8 cellular contexts compared by ENCODE assay signal in genomic region chr1:145956776-145957442, GRCh38. TPM values are rescaled to one million over a fixed set of nuclear protein-coding genes. Genes with fewer than 3 reads are reported as not detected.
DNase-seq lines count a peak whose midpoint lies in the region; ATAC-seq and TF ChIP-seq lines count a peak whose summit lies in the region.

No MANE protein-coding gene starts in this region.

- no peaks in the 10 kb centered on the region for H3K27me3 ChIP-seq in SJSA1 (replicated peaks)
- no peaks in the 10 kb centered on the region for H3K27me3 ChIP-seq in esophagus (ENCODE audit: control insufficient read depth in 1 of 2, insufficient read depth in 2 of 2, low read length in 2 of 2)

- H3K36me3 ChIP-seq in SJSA1: peaks cover 20% of the 10 kb centered on the region
- H3K36me3 ChIP-seq in esophagus (ENCODE audit: control insufficient read depth in 2 of 2, insufficient read depth in 2 of 2, low read length in 1 of 2): no peaks in the 10 kb centered on the region

- H3K4me1 ChIP-seq in SJSA1 (replicated peaks) (peaks cover 41% of the 10 kb centered on the region), esophagus (ENCODE audit: control insufficient read depth in 2 of 2, insufficient read depth in 2 of 2, low read length in 1 of 2) (peaks cover 7 to 14% of the 10 kb centered on the region in 2 donors)

- 6 to 9% methylated on average over 3 of the region's 3 CpGs for WGBS in esophagus, 2 donors

- peaks cover 5% of the 10 kb centered on the region for H3K36me3 Mint-ChIP-seq in nephron progenitor cell (ENCODE audit: low read depth)

- no peak for ATAC-seq in GM18870 (IDR thresholded peaks at IDR 0.05; ENCODE audit: unreplicated experiment)

- H3K4me3 Mint-ChIP-seq in nephron progenitor cell: peak overlapping the region; percentile 91

- peak overlapping the region; percentile 41 for H3K27ac ChIP-seq in SJSA1
- peak overlapping the region; percentile 75 to 97 for H3K27ac ChIP-seq in esophagus (ENCODE audit: low read depth in 2 of 2, low read length in 1 of 2)

- H3K9me3 ChIP-seq in SJSA1 (replicated peaks): no peaks in the 10 kb centered on the region
- H3K9me3 ChIP-seq in esophagus (ENCODE audit: control insufficient read depth in 2 of 2, insufficient read depth in 1 of 2, low read depth in 1 of 2, low read length in 1 of 2): no peaks in the 10 kb centered on the region

- DNase-seq in GM12864 (ENCODE audit: low read depth) (no peak), SJSA1 (ENCODE audit: low read depth in 1 of 2, low spot score in 2 of 2) (peak in 1 of 2 experiments; percentile 26), nephron progenitor cell (no peak), ureter (ENCODE audit: low spot score) (no peak), NCI-H1930 (lab: John Stamatoyannopoulos, UW) (no peak), DMS153 treated with DMSO at 0.1 percent for 48 hours (lab: John Stamatoyannopoulos, UW; ENCODE audit: unreplicated experiment) (no peak)

- H3K4me3 ChIP-seq in GM12864 (ENCODE audit: low read depth, low read length) (peak overlapping the region; percentile 94), SJSA1 (peak overlapping the region; percentile 52), esophagus (ENCODE audit: low read depth in 1 of 2, low read length in 2 of 2) (peak overlapping the region; percentile 67 to 85)

- peaks cover 41% of the 10 kb centered on the region for H3K27me3 Mint-ChIP-seq in nephron progenitor cell (ENCODE audit: low read depth, poor library complexity)

- peaks cover 63% of the 10 kb centered on the region for H3K4me1 Mint-ChIP-seq in nephron progenitor cell

- no peaks in the 10 kb centered on the region for H3K9me3 Mint-ChIP-seq in nephron progenitor cell

- TF ChIP-seq CTCF in GM12864 (IDR thresholded peaks at IDR 0.05; ENCODE audit: low read depth, low read length, missing control alignments): no peak
- TF ChIP-seq CTCF in nephron progenitor cell (IDR thresholded peaks at IDR 0.05): no peak

- peak overlapping the region; percentile 7 for H3K27ac Mint-ChIP-seq in nephron progenitor cell

RNA-seq across cellular contexts. Expression of gene LIX1L, which starts 0.9 kb away (rescaled TPM):
- 24.3 and 34.1 TPM in 2 replicates for total RNA-seq in SJSA1 (2014; rRNA removed; shearing (Covaris generic))
- 1 to 10 TPM; 2.1 to 2.9 TPM for polyA plus RNA-seq in esophagus
- total RNA-seq in ureter: 24.7 TPM

RNA-seq across cellular contexts. Expression of gene ANKRD34A, which starts 7.5 kb away (rescaled TPM):
- 0.13 TPM in 1 of 2 replicates, not detected in the other for total RNA-seq in SJSA1 (2014; rRNA removed; shearing (Covaris generic))
- polyA plus RNA-seq in esophagus: under 1 TPM; 0.27 to 0.47 TPM
- 0.47 TPM for total RNA-seq in ureter

RNA-seq across cellular contexts. Expression of gene POLR3GL, which starts 7.6 kb away (rescaled TPM):
- 13.9 and 22.8 TPM in 2 replicates for total RNA-seq in SJSA1 (2014; rRNA removed; shearing (Covaris generic))
- 10 to 100 TPM; 12.8 to 13.7 TPM for polyA plus RNA-seq in esophagus
- total RNA-seq in ureter: 21.0 TPM

RNA-seq across cellular contexts. Expression of gene RBM8A, which starts 29.6 kb away (rescaled TPM):
- total RNA-seq in SJSA1 (2014; rRNA removed; shearing (Covaris generic)): 285 and 828 TPM in 2 replicates
- 100 to 1,000 TPM; 144 to 250 TPM for polyA plus RNA-seq in esophagus
- total RNA-seq in ureter: 141 TPM

RNA-seq across cellular contexts. Expression of gene PEX11B, which starts 38.4 kb away (rescaled TPM):
- total RNA-seq in SJSA1 (2014; rRNA removed; shearing (Covaris generic)): 29.4 and 30.4 TPM in 2 replicates
- 10 to 100 TPM; 19.3 to 26.4 TPM for polyA plus RNA-seq in esophagus
- 44.2 TPM for total RNA-seq in ureter
